16 cellular contexts compared by ENCODE assay signal in genomic region chr14:29262979-29263378, GRCh38.
DNase-seq lines count a peak whose midpoint lies in the region; TF ChIP-seq lines count a peak whose summit lies in the region.
"Had no signal": no experiment of that assay in that cellular context is flagged by ENCODE, and none has a peak within 500 bp of the region (broad histone marks: within the 10 kb centered on the region; RNA-seq: fewer than 3 reads in every experiment).

No MANE protein-coding gene starts in this region.

- peak; percentile 18 for DNase-seq in EH (ENCODE audit: low read depth)
- peak; percentile 40 for DNase-seq in LHCN-M2 (ENCODE audit: low read depth)
- DNase-seq in astrocyte of the hippocampus (ENCODE audit: low read depth, low spot score) = peak; percentile 5
- peak; percentile 2 for DNase-seq in kidney glomerular epithelial cell (lab: John Stamatoyannopoulos, UW)
- no peak for DNase-seq in effector CD4-positive, alpha-beta T cell
- DNase-seq in NCI-H446 treated with DMSO at 0.1 percent for 48 hours (lab: John Stamatoyannopoulos, UW) = no peak
- no peak for DNase-seq in GM13976 (ENCODE audit: low spot score)
- DNase-seq: C1 segment of cervical spinal cord; DMS 273 treated with DMSO at 0.1 percent for 48 hours; H7; NCI-H1417 treated with DMSO at 0.1 percent for 48 hours; NCI-H1930; NCI-H2171; NCI-H446; NK-92 treated with Interleukin-12 subunit alpha and Interleukin-12 subunit beta, amount 100 ng/mL, for 24 hours; RPMI8226 had no signal

- in situ Hi-C loops in GM13976 (cut with MboI; ENCODE audit: low sequenced_read_pairs, unreplicated experiment) = no loop called here

- no peak for TF ChIP-seq CTCF in GM13976 (IDR thresholded peaks at IDR 0.05; ENCODE audit: borderline replicate concordance, control extremely low read depth, extremely low read depth, insufficient read depth, missing control alignments)

Comparison
In these comparisons a context has a peak if more than half of its experiments do, and no peak if none do; other contexts are left out.
1. DNase-seq: peak in EH (single experiment), LHCN-M2 (single experiment), astrocyte of the hippocampus (single experiment) and kidney glomerular epithelial cell (single experiment); none in effector CD4-positive, alpha-beta T cell (single experiment), NCI-H446 treated with DMSO at 0.1 percent for 48 hours (single experiment) and GM13976 (single experiment).